8 cellular contexts compared by ENCODE assay signal in genomic region chr19:10543059-10543419, GRCh38. TPM values are rescaled to one million over a fixed set of nuclear protein-coding genes. Genes with fewer than 3 reads are reported as not detected.
DNase-seq lines count a peak whose midpoint lies in the region; ATAC-seq and TF ChIP-seq lines count a peak whose summit lies in the region.

No MANE protein-coding gene starts in this region.

- H3K36me3 ChIP-seq in adipocyte (ENCODE audit: control insufficient read depth, insufficient read depth, low read length, severe bottlenecking) (peaks cover 7% of the 10 kb centered on the region), mesodermal cell (ENCODE audit: control insufficient read depth, insufficient read depth, low read length) (peaks cover 12% of the 10 kb centered on the region)

- H3K4me3 Mint-ChIP-seq in activated naive CD4-positive, alpha-beta T cell treated with anti-CD3 and anti-CD28 coated beads, Interleukin-2, amount 50 U/mL, for 24 hours: peak overlapping the region; percentile 76
- peak overlapping the region; percentile 89 for H3K4me3 Mint-ChIP-seq in type B pancreatic cell

- DNase-seq in activated naive CD4-positive, alpha-beta T cell treated with Interleukin-2 at 50 U/mL for 16 hours: no peak
- DNase-seq in adipocyte (ENCODE audit: low read depth) (no peak), type B pancreatic cell (ENCODE audit: extremely low spot score, unreplicated experiment) (no peak), UCSD-AML1 (lab: John Stamatoyannopoulos, UW; ENCODE audit: unreplicated experiment) (no peak)

- no peak for TF ChIP-seq CTCF in type B pancreatic cell (conservative IDR thresholded peaks at IDR 0.05)

- H3K4me1 ChIP-seq in adipocyte (ENCODE audit: control insufficient read depth, insufficient read depth, low read length) (peaks cover 8% of the 10 kb centered on the region), mesodermal cell (ENCODE audit: control insufficient read depth, insufficient read depth, low read length, poor library complexity, severe bottlenecking) (no peaks in the 10 kb centered on the region)

- peak overlapping the region; percentile 90 for H3K4me3 ChIP-seq in adipocyte (ENCODE audit: low read length)
- peak overlapping the region; percentile 80 for H3K4me3 ChIP-seq in mesodermal cell (ENCODE audit: extremely low read depth, insufficient read depth, low read length, poor library complexity, severe bottlenecking)

- H3K27ac ChIP-seq in mesodermal cell (ENCODE audit: low read depth, low read length, severe bottlenecking): no peak overlapping the region

- H3K9ac ChIP-seq in adipocyte (ENCODE audit: low read length): no peak overlapping the region

- H3K27ac Mint-ChIP-seq in activated naive CD4-positive, alpha-beta T cell treated with anti-CD3 and anti-CD28 coated beads, Interleukin-2, amount 50 U/mL, for 24 hours: peak overlapping the region; percentile 12
- H3K27ac Mint-ChIP-seq in type B pancreatic cell: peak overlapping the region; percentile 84

- peaks cover 20% of the 10 kb centered on the region for H3K4me1 Mint-ChIP-seq in activated naive CD4-positive, alpha-beta T cell treated with anti-CD3 and anti-CD28 coated beads, Interleukin-2, amount 50 U/mL, for 24 hours
- H3K4me1 Mint-ChIP-seq in type B pancreatic cell (ENCODE audit: unreplicated experiment): no peaks in the 10 kb centered on the region

- H3K9me3 Mint-ChIP-seq in activated naive CD4-positive, alpha-beta T cell treated with anti-CD3 and anti-CD28 coated beads, Interleukin-2, amount 50 U/mL, for 24 hours: no peaks in the 10 kb centered on the region
- H3K9me3 Mint-ChIP-seq in type B pancreatic cell: no peaks in the 10 kb centered on the region

- H3K9me3 ChIP-seq in adipocyte (ENCODE audit: control insufficient read depth, low read length) (no peaks in the 10 kb centered on the region), mesodermal cell (ENCODE audit: control insufficient read depth, low read length) (no peaks in the 10 kb centered on the region)

- ATAC-seq in activated CD4-positive, CD25-positive, alpha-beta regulatory T cell treated with anti-CD3 and anti-CD28 coated beads, Interleukin-2, amount 50 U/mL, for 24 hours: no peak
- no peak for ATAC-seq in GM18498 (IDR thresholded peaks at IDR 0.05; ENCODE audit: unreplicated experiment)

- WGBS in mesodermal cell (ENCODE audit: insufficient coverage in 2 of 2), 2 experiments: 71% methylated on average over 6 to 7 of the region's 8 CpGs

- H3K27me3 ChIP-seq in adipocyte (replicated peaks; ENCODE audit: control insufficient read depth, insufficient read depth, low read length): peaks cover 9% of the 10 kb centered on the region

- H3K36me3 Mint-ChIP-seq in activated naive CD4-positive, alpha-beta T cell treated with anti-CD3 and anti-CD28 coated beads, Interleukin-2, amount 50 U/mL, for 24 hours: no peaks in the 10 kb centered on the region
- no peaks in the 10 kb centered on the region for H3K36me3 Mint-ChIP-seq in type B pancreatic cell

- H3K27me3 Mint-ChIP-seq in activated naive CD4-positive, alpha-beta T cell treated with anti-CD3 and anti-CD28 coated beads, Interleukin-2, amount 50 U/mL, for 24 hours: peaks cover 3% of the 10 kb centered on the region
- peaks cover 15% of the 10 kb centered on the region for H3K27me3 Mint-ChIP-seq in type B pancreatic cell

RNA-seq across cellular contexts. Expression of gene ATG4D, which starts 0.7 kb away (rescaled TPM):
- polyA plus RNA-seq in mesodermal cell (2013, experiment 1 of 2): 34.9 TPM
- 28.5 TPM for polyA plus RNA-seq in mesodermal cell (2013, experiment 2 of 2)
- 35.8 and 44.6 TPM in 2 replicates for total RNA-seq in type B pancreatic cell (ENCODE audit: low replicate concordance)

RNA-seq across cellular contexts. Expression of gene KRI1, which starts 22.8 kb away (rescaled TPM):
- polyA plus RNA-seq in mesodermal cell (2013, experiment 1 of 2): 15.6 TPM
- 16.4 TPM for polyA plus RNA-seq in mesodermal cell (2013, experiment 2 of 2)
- total RNA-seq in type B pancreatic cell (ENCODE audit: low replicate concordance): 19.0 and 34.4 TPM in 2 replicates

RNA-seq across cellular contexts. Expression of gene CDKN2D, which starts 25.7 kb away (rescaled TPM):
- polyA plus RNA-seq in mesodermal cell (2013, experiment 1 of 2): 9.1 TPM
- polyA plus RNA-seq in mesodermal cell (2013, experiment 2 of 2): 6.8 TPM
- total RNA-seq in type B pancreatic cell (ENCODE audit: low replicate concordance): 4.8 and 6.5 TPM in 2 replicates

RNA-seq across cellular contexts. Expression of gene S1PR5, which starts 25.8 kb away (rescaled TPM):
- 3.5 TPM for polyA plus RNA-seq in mesodermal cell (2013, experiment 1 of 2)
- 2.3 TPM for polyA plus RNA-seq in mesodermal cell (2013, experiment 2 of 2)
- 0.21 and 1.1 TPM in 2 replicates for total RNA-seq in type B pancreatic cell (ENCODE audit: low replicate concordance)

RNA-seq across cellular contexts. Expression of gene KEAP1, which starts 39.9 kb away (rescaled TPM):
- polyA plus RNA-seq in mesodermal cell (2013, experiment 1 of 2): 36.5 TPM
- polyA plus RNA-seq in mesodermal cell (2013, experiment 2 of 2): 36.6 TPM
- 49.7 and 71.2 TPM in 2 replicates for total RNA-seq in type B pancreatic cell (ENCODE audit: low replicate concordance)
